In genomic region chr3:141150431-141150830, GRCh38 we compare ENCODE assay signal across 20 cellular contexts.
"Had no signal": no experiment of that assay in that cellular context is flagged by ENCODE, and none has a peak within 500 bp of the region (broad histone marks: within the 10 kb centered on the region; RNA-seq: fewer than 3 reads in every experiment).

No MANE protein-coding gene starts in this region.

- DNase-seq: activated CD4-positive, alpha-beta T cell treated with anti-CD3 and anti-CD28 coated beads, Interleukin-2, amount 10 ng/mL, durations not matched to agents 24 days and 14 days; activated CD8-positive, alpha-beta T cell treated with anti-CD3 and anti-CD28 coated beads for 36 hours; activated naive CD4-positive, alpha-beta T cell treated with anti-CD3 and anti-CD28 coated beads, Interleukin-2, amount 10 ng/mL, durations not matched to agents 7 days and 5 days; activated T-cell treated with anti-CD3 and anti-CD28 coated beads, Interleukin-2, amount 50 U/mL, for 24 hours; cerebellar nuclear complex; dermis blood vessel endothelial cell; effector memory CD8-positive, alpha-beta T cell; foreskin fibroblast; left cardiac atrium; occipital lobe; posterior cingulate gyrus; retina had no signal

- H3K79me2 ChIP-seq: hepatocyte had no signal

- H3K27ac Mint-ChIP-seq: activated CD4-positive, alpha-beta T cell treated with anti-CD3 and anti-CD28 coated beads, Interleukin-2, amount 10 ng/mL, durations not matched to agents 24 days and 14 days; activated CD8-positive, alpha-beta T cell treated with anti-CD3 and anti-CD28 coated beads for 36 hours; activated naive CD4-positive, alpha-beta T cell treated with anti-CD3 and anti-CD28 coated beads, Interleukin-2, amount 10 ng/mL, durations not matched to agents 7 days and 5 days; activated T-cell treated with anti-CD3 and anti-CD28 coated beads, Interleukin-2, amount 50 U/mL, for 24 hours; effector memory CD8-positive, alpha-beta T cell; natural killer cell treated with Interleukin-12 subunit alpha and Interleukin-12 subunit beta and Interleukin-15 and Interleukin-18, amount 100 ng/mL, for 72 hours; stimulated activated naive CD8-positive, alpha-beta T cell treated with anti-CD3 and anti-CD28 coated beads, Interleukin-15, Interleukin-2, amounts not matched to agents 100 ng/mL and 50 ng/mL, for 24 hours; T-helper 2 cell treated with Interferon-gamma antibody and Interleukin-4, amounts not matched to agents 5 μg/mL and 100 μg/mL, for 36 hours; type B pancreatic cell had no signal

- FAIRE-seq: astrocyte, bronchial epithelial cell, islet of Langerhans had no signal

- H3K9me3 Mint-ChIP-seq: activated CD4-positive, alpha-beta T cell treated with anti-CD3 and anti-CD28 coated beads, Interleukin-2, amount 10 ng/mL, durations not matched to agents 24 days and 14 days; activated CD8-positive, alpha-beta T cell treated with anti-CD3 and anti-CD28 coated beads for 36 hours; activated naive CD4-positive, alpha-beta T cell treated with anti-CD3 and anti-CD28 coated beads, Interleukin-2, amount 10 ng/mL, durations not matched to agents 7 days and 5 days; activated T-cell treated with anti-CD3 and anti-CD28 coated beads, Interleukin-2, amount 50 U/mL, for 24 hours; effector memory CD8-positive, alpha-beta T cell; natural killer cell treated with Interleukin-12 subunit alpha and Interleukin-12 subunit beta and Interleukin-15 and Interleukin-18, amount 100 ng/mL, for 72 hours; stimulated activated naive CD8-positive, alpha-beta T cell treated with anti-CD3 and anti-CD28 coated beads, Interleukin-15, Interleukin-2, amounts not matched to agents 100 ng/mL and 50 ng/mL, for 24 hours; T-helper 2 cell treated with Interferon-gamma antibody and Interleukin-4, amounts not matched to agents 5 μg/mL and 100 μg/mL, for 36 hours; type B pancreatic cell had no signal

- H3K4me1 Mint-ChIP-seq: activated CD4-positive, alpha-beta T cell treated with anti-CD3 and anti-CD28 coated beads, Interleukin-2, amount 10 ng/mL, durations not matched to agents 24 days and 14 days; activated naive CD4-positive, alpha-beta T cell treated with anti-CD3 and anti-CD28 coated beads, Interleukin-2, amount 10 ng/mL, durations not matched to agents 7 days and 5 days had no signal

- H2AFZ ChIP-seq: hepatocyte had no signal

- H3K27me3 ChIP-seq: hepatocyte had no signal

- H3K4me3 Mint-ChIP-seq: activated CD4-positive, alpha-beta T cell treated with anti-CD3 and anti-CD28 coated beads, Interleukin-2, amount 10 ng/mL, durations not matched to agents 24 days and 14 days; activated CD8-positive, alpha-beta T cell treated with anti-CD3 and anti-CD28 coated beads for 36 hours; activated naive CD4-positive, alpha-beta T cell treated with anti-CD3 and anti-CD28 coated beads, Interleukin-2, amount 10 ng/mL, durations not matched to agents 7 days and 5 days; activated T-cell treated with anti-CD3 and anti-CD28 coated beads, Interleukin-2, amount 50 U/mL, for 24 hours; effector memory CD8-positive, alpha-beta T cell; natural killer cell treated with Interleukin-12 subunit alpha and Interleukin-12 subunit beta and Interleukin-15 and Interleukin-18, amount 100 ng/mL, for 72 hours; stimulated activated naive CD8-positive, alpha-beta T cell treated with anti-CD3 and anti-CD28 coated beads, Interleukin-15, Interleukin-2, amounts not matched to agents 100 ng/mL and 50 ng/mL, for 24 hours; T-helper 2 cell treated with Interferon-gamma antibody and Interleukin-4, amounts not matched to agents 5 μg/mL and 100 μg/mL, for 36 hours; type B pancreatic cell had no signal

- ATAC-seq: activated CD8-positive, alpha-beta T cell treated with anti-CD3 and anti-CD28 coated beads for 36 hours; effector memory CD8-positive, alpha-beta T cell; left cardiac atrium; natural killer cell treated with Interleukin-12 subunit alpha and Interleukin-12 subunit beta and Interleukin-15 and Interleukin-18, amount 100 ng/mL, for 72 hours had no signal

- H3K4me2 ChIP-seq: hepatocyte had no signal

- H3K36me3 Mint-ChIP-seq: activated naive CD4-positive, alpha-beta T cell treated with anti-CD3 and anti-CD28 coated beads, Interleukin-2, amount 10 ng/mL, durations not matched to agents 7 days and 5 days; natural killer cell treated with Interleukin-12 subunit alpha and Interleukin-12 subunit beta and Interleukin-15 and Interleukin-18, amount 100 ng/mL, for 72 hours; type B pancreatic cell had no signal

- H3K4me3 ChIP-seq: hepatocyte had no signal

- H3K27ac ChIP-seq: hepatocyte had no signal

- H3K27me3 Mint-ChIP-seq: activated CD4-positive, alpha-beta T cell treated with anti-CD3 and anti-CD28 coated beads, Interleukin-2, amount 10 ng/mL, durations not matched to agents 24 days and 14 days; activated CD8-positive, alpha-beta T cell treated with anti-CD3 and anti-CD28 coated beads for 36 hours; type B pancreatic cell had no signal
